Comparison of ENCODE assay signal across 23 cellular contexts in genomic region chr15:83099290-83099689, GRCh38. TPM values are rescaled to one million over a fixed set of nuclear protein-coding genes. Genes with fewer than 3 reads are reported as not detected.
DNase-seq lines count a peak whose midpoint lies in the region; ATAC-seq and TF ChIP-seq lines count a peak whose summit lies in the region.
"Had no signal": no experiment of that assay in that cellular context is flagged by ENCODE, and none has a peak within 500 bp of the region (broad histone marks: within the 10 kb centered on the region; RNA-seq: fewer than 3 reads in every experiment).

No MANE protein-coding gene starts in this region.

- ATAC-seq in Right ventricle myocardium inferior: peak; percentile 30
- ATAC-seq: HCT116, Panc1 had no signal

- H3K9me3 Mint-ChIP-seq in type B pancreatic cell: peaks cover 5% of the 10 kb centered on the region

- peak overlapping the region in 1 of 3 donors; percentile 75 for H3K9ac ChIP-seq in skeletal muscle tissue (ENCODE audit: low read depth in 1 of 3, low read length in 3 of 3)
- H3K9ac ChIP-seq: SK-N-SH had no signal

- TF ChIP-seq POLR2A in erythroblast (IDR thresholded peaks at IDR 0.05; ENCODE audit: low read length): no peak

- intact Hi-C loops in Right ventricle myocardium inferior (cut with DNase I) (no loop called here), left ventricle myocardium inferior (cut with micrococcal nuclease) (no loop called here)

- H3K4me1 ChIP-seq in left ventricle myocardium inferior (peaks cover 13% of the 10 kb centered on the region), skeletal muscle tissue (ENCODE audit: control insufficient read depth in 3 of 3, insufficient read depth in 3 of 3, low read length in 3 of 3) (peaks cover 11 to 26% (median 25%) of the 10 kb centered on the region in 3 donors)

- H3K36me3 ChIP-seq in left ventricle myocardium inferior (no peaks in the 10 kb centered on the region), skeletal muscle tissue (ENCODE audit: control insufficient read depth in 3 of 3, insufficient read depth in 3 of 3, low read length in 3 of 3) (no peaks in the 10 kb centered on the region)

- no peaks in the 10 kb centered on the region for H3K36me3 Mint-ChIP-seq in type B pancreatic cell

- TF ChIP-seq CTCF in left ventricle myocardium inferior (IDR thresholded peaks at IDR 0.05; ENCODE audit: borderline replicate concordance) (no peak), type B pancreatic cell (conservative IDR thresholded peaks at IDR 0.05) (no peak)

- no peak overlapping the region for H3K4me3 Mint-ChIP-seq in type B pancreatic cell
- H3K4me3 Mint-ChIP-seq: CD8-positive, alpha-beta memory T cell had no signal

- peaks cover 17% of the 10 kb centered on the region for H3K9me3 ChIP-seq in left ventricle myocardium inferior (replicated peaks)
- H3K9me3 ChIP-seq in skeletal muscle tissue (ENCODE audit: control insufficient read depth in 3 of 3, low read length in 3 of 3): peaks cover 0 to 6% (median 0%) of the 10 kb centered on the region in 3 donors
- H3K9me3 ChIP-seq: SK-N-SH had no signal

- H3K4me3 ChIP-seq in left ventricle myocardium inferior (no peak overlapping the region), skeletal muscle tissue (ENCODE audit: low read length in 3 of 3) (no peak overlapping the region)

- H3K27ac ChIP-seq in left ventricle myocardium inferior (replicated peaks): no peak overlapping the region
- peak overlapping the region; percentile 65 for H3K27ac ChIP-seq in skeletal muscle tissue (ENCODE audit: low read depth, low read length)
- H3K27ac ChIP-seq: C4-2B had no signal

- DNase-seq in Right ventricle myocardium inferior (ENCODE audit: missing footprints): no peak
- no peak for DNase-seq in left ventricle myocardium inferior
- peak; percentile 17 for DNase-seq in OCI-M1 (lab: John Stamatoyannopoulos, UW)
- DNase-seq in erythroblast (lab: John Stamatoyannopoulos, UW): peak; percentile 8 to 53
- no peak for DNase-seq in type B pancreatic cell (ENCODE audit: extremely low spot score, unreplicated experiment)
- no peak for DNase-seq in NCI-H2196 treated with DMSO at 0.1 percent for 48 hours (lab: John Stamatoyannopoulos, UW; ENCODE audit: unreplicated experiment)
- DNase-seq: CD8-positive, alpha-beta memory T cell; DMS 273 treated with DMSO at 0.1 percent for 48 hours; DND-41; Karpas-422; NCI-H1092; NCI-H1417 treated with DMSO at 0.1 percent for 48 hours; NCI-H1694 treated with DMSO at 0.1 percent for 48 hours; NCI-H2081; NCI-H2171 treated with DMSO at 0.1 percent for 48 hours; NCI-H774; SK-N-SH; SW 1271 had no signal

- peaks cover 5% of the 10 kb centered on the region for H3K4me1 Mint-ChIP-seq in type B pancreatic cell (ENCODE audit: unreplicated experiment)
- H3K4me1 Mint-ChIP-seq: CD8-positive, alpha-beta memory T cell had no signal

- H3K27ac Mint-ChIP-seq in type B pancreatic cell: no peak overlapping the region
- H3K27ac Mint-ChIP-seq: CD8-positive, alpha-beta memory T cell had no signal

- peaks cover 43% of the 10 kb centered on the region for H3K27me3 Mint-ChIP-seq in type B pancreatic cell

- H3K27me3 ChIP-seq in left ventricle myocardium inferior (ENCODE audit: low read depth) (no peaks in the 10 kb centered on the region), skeletal muscle tissue (ENCODE audit: control insufficient read depth in 3 of 3, insufficient read depth in 3 of 3, low read length in 3 of 3) (no peaks in the 10 kb centered on the region)

RNA-seq across cellular contexts. Expression of gene TM6SF1, which starts 8.2 kb away (rescaled TPM):
- total RNA-seq in Right ventricle myocardium inferior (5.0 TPM), left ventricle myocardium inferior (4.7 TPM), skeletal muscle tissue (28.7 TPM), type B pancreatic cell (ENCODE audit: low replicate concordance) (0.14 and 0.24 TPM in 2 replicates)
- total RNA-seq: HT-29 had no signal

RNA-seq across cellular contexts. Expression of gene BTBD1, which starts 32.2 kb away (rescaled TPM):
- 150 TPM for total RNA-seq in Right ventricle myocardium inferior
- total RNA-seq in left ventricle myocardium inferior: 169 TPM
- total RNA-seq in skeletal muscle tissue: 99.7 TPM
- total RNA-seq in type B pancreatic cell (ENCODE audit: low replicate concordance): 40.5 and 40.7 TPM in 2 replicates

Comparison
In these comparisons a context has a peak if more than half of its experiments do, and no peak if none do; other contexts are left out.
1. DNase-seq: peak in OCI-M1 (single experiment) and erythroblast (2 of 2); none in Right ventricle myocardium inferior (single experiment), left ventricle myocardium inferior (single experiment), type B pancreatic cell (single experiment) and NCI-H2196 treated with DMSO at 0.1 percent for 48 hours (single experiment).